ENCODE assay signal across 1 cellular context in the genomic region with DNA sequence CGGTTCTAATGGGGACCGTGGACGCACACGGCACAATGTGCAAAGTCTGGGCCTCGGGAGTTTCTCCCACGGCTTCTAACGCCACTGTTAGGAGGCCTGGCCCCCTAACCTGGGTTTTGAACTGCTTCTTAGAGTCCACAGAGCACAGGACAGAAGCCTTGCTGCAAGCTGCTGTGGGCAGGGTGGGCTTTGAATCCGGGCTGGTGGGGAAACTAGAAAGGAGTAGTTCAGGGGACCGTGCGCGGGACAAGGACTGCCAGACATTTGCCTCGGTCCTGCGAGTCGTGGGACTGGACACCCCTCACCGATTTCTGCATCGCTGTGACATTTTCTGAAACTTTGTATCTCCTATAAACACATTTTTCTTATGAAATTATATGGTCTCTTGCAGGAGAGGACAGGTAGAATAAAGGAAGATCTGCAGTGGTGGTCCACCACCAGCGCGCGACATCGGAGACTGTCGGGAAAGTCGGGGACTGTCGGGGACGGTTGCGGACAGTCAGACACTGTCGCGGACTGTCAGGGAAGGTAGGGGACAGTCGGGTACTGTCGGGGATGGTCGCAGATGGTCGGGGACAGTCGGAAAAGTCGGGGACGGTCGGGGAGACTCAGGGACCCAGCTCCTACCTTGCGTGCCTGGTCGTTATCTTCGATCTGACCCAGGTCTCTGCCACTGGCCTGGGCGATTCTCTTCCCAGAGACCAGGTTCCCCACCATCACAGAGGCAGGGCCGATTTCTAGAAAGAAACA.
TF ChIP-seq lines count a peak whose summit lies in the region.

No MANE protein-coding gene starts in this region.

TF ChIP-seq in K562, 482 proteins besides CTCF, POLR2A, EP300 and RAD21:
- TF ChIP-seq CBX2 (IDR thresholded peaks at IDR 0.05; ENCODE audit: insufficient read depth, low read length, poor library complexity, severe bottlenecking): peak; percentile 43
- no peak for TF ChIP-seq PHB (CRISPR knock-in tag; IDR thresholded peaks at IDR 0.05)
